ENCODE assay signal across 8 cellular contexts in genomic region chr11:84564180-84564866, GRCh38.
DNase-seq lines count a peak whose midpoint lies in the region; ATAC-seq, FAIRE-seq and TF ChIP-seq lines count a peak whose summit lies in the region.

No MANE protein-coding gene starts in this region.

- 61 to 74% (median 72%) methylated on average over 4 of the region's 4 CpGs for WGBS in heart left ventricle, 4 donors
- 67 to 73% (median 71%) methylated on average over 4 of the region's 4 CpGs for WGBS in psoas muscle, 3 donors

- H3K4me3 ChIP-seq in heart left ventricle: no peak overlapping the region
- no peak overlapping the region for H3K4me3 ChIP-seq in fibroblast of villous mesenchyme (ENCODE audit: low read depth, low read length)
- no peak overlapping the region for H3K4me3 ChIP-seq in psoas muscle

- H3K4me1 ChIP-seq in heart left ventricle (no peaks in the 10 kb centered on the region), psoas muscle (no peaks in the 10 kb centered on the region)

- ATAC-seq in heart left ventricle (no peak), GM21737 (IDR thresholded peaks at IDR 0.05; ENCODE audit: unreplicated experiment) (peak; percentile 88), psoas muscle (peak in 1 of 4 donors; percentile 38)

- peak; percentile 13 for FAIRE-seq in TTC549 (lab: Jason Lieb, UNC)

- H3K9me3 ChIP-seq in heart left ventricle (peaks cover 0 to 8% (median 0%) of the 10 kb centered on the region in 12 donors), psoas muscle (no peaks in the 10 kb centered on the region)

- no peak for TF ChIP-seq POLR2A in heart left ventricle (IDR thresholded peaks at IDR 0.05)

- H3K27ac ChIP-seq in heart left ventricle (no peak overlapping the region), psoas muscle (no peak overlapping the region)

- no peaks in the 10 kb centered on the region for H3K27me3 ChIP-seq in heart left ventricle
- no peaks in the 10 kb centered on the region for H3K27me3 ChIP-seq in psoas muscle (ENCODE audit: insufficient read depth in 3 of 3, low read length in 2 of 3)

- DNase-seq in heart left ventricle (no peak), cardiac septum (ENCODE audit: low spot score) (no peak), HuH-7 (ENCODE audit: low spot score) (peak; percentile 35), fibroblast of villous mesenchyme (ENCODE audit: low read depth) (peak; percentile 44), psoas muscle (peak in 1 of 2 donors; percentile 15), mesenteric fat pad (ENCODE audit: low spot score) (no peak)

- TF ChIP-seq CTCF in heart left ventricle (IDR thresholded peaks at IDR 0.05) (peak; percentile 51 to 89 (median 78)), fibroblast of villous mesenchyme (IDR thresholded peaks at IDR 0.05; ENCODE audit: insufficient read depth, low read depth, low read length) (peak; percentile 84), psoas muscle (IDR thresholded peaks at IDR 0.05) (peak; percentile 73)

- intact Hi-C loops in heart left ventricle (cut with DNase I): loop anchor here in 2 of 10 donors (2.0 to 10.0 kb wide), 2 partner anchors 148 to 150 kb away; no protein-coding TSS in a partner anchor
- intact Hi-C loops in cardiac septum (cut with DNase I): loop anchor here (5.0 kb wide), 1 partner anchor 153 kb away; no protein-coding TSS in a partner anchor
- intact Hi-C loops in psoas muscle (cut with DNase I): no loop called here

- no peaks in the 10 kb centered on the region for H3K36me3 ChIP-seq in heart left ventricle
- no peaks in the 10 kb centered on the region for H3K36me3 ChIP-seq in psoas muscle (ENCODE audit: insufficient read depth in 1 of 2, low read depth in 1 of 2)

Comparison
In these comparisons a context has a peak if more than half of its experiments do, and no peak if none do; other contexts are left out.
1. DNase-seq: peak in HuH-7 (single experiment) and fibroblast of villous mesenchyme (single experiment); none in heart left ventricle (0 of 5), cardiac septum (single experiment) and mesenteric fat pad (single experiment).
2. Peak in every context shown above with its lines, with median percentiles within 50 percentile points of each other: CTCF ChIP-seq.